In the genomic region with DNA sequence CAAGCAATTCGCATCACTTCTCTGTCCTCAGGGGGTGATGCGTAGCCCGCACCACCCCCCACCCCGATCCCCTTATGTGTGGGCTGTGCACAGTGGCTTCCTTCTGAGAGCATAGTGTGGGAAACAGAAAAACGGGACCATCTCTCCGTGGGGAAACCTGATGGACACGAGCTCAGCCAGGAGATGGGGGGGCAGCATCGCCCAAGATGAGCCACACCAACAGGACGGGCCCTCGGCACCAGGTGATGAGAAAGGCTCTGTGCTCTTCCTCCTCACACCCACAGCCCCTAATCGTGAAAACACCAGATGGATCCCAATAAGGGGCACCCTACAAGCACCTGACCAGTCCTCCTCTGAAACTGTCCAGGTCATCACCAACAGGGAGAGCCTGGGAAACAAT, we compare ENCODE assay signal across 27 cellular contexts.
"Had no signal": no experiment of that assay in that cellular context is flagged by ENCODE, and none has a peak within 500 bp of the region (broad histone marks: within the 10 kb centered on the region; RNA-seq: fewer than 3 reads in every experiment).

No MANE protein-coding gene starts in this region.

- H3K4me3 ChIP-seq: pancreas, psoas muscle, right lobe of liver, sigmoid colon, stomach, thoracic aorta, thyroid gland, tibial nerve, upper lobe of left lung, vagina had no signal

- H3K36me3 ChIP-seq: sigmoid colon, thoracic aorta, thyroid gland, tibial nerve, upper lobe of left lung, vagina had no signal

- DNase-seq: naive B cell; naive thymus-derived CD8-positive, alpha-beta T cell; nephron progenitor cell; occipital lobe; pancreas; psoas muscle; right cardiac atrium; right lobe of liver; sigmoid colon; small intestine; stimulated activated CD4-positive, alpha-beta T cell treated with anti-CD3 and anti-CD28 coated beads, Interleukin-15, amount 100 ng/mL, for 24 hours; stimulated activated CD4-positive, alpha-beta T cell treated with anti-CD3 and anti-CD28 coated beads, Interleukin-2, amount 100 ng/mL, for 24 hours; stimulated activated CD4-positive, alpha-beta T cell treated with anti-CD3 and anti-CD28 coated beads, Interleukin-2, amount 100 ng/mL, for 48 hours; stimulated activated CD4-positive, alpha-beta T cell treated with anti-CD3 and anti-CD28 coated beads, Interleukin-4, amount 100 ng/mL, for 24 hours; stimulated activated naive B cell treated with anti-CD40 and anti-IgM and Interleukin-4, amounts not matched to agents 10 μg/mL and 1 μg/mL and 100 μg/mL, for 72 hours; stimulated activated naive CD4-positive, alpha-beta T cell treated with Interleukin-2 at 50 U/mL for 16 hours; stomach; thyroid gland; trophoblast cell; upper lobe of left lung had no signal

- H3K27ac Mint-ChIP-seq: naive B cell; naive thymus-derived CD8-positive, alpha-beta T cell; nephron progenitor cell; progenitor cell of endocrine pancreas; stimulated activated effector memory CD8-positive, alpha-beta T cell treated with anti-CD3 and anti-CD28 coated beads, Interleukin-12 subunit alpha, Interleukin-12 subunit beta, amount 100 ng/mL, for 72 hours; stimulated activated naive B cell treated with anti-CD40 and anti-IgM and Interleukin-4, amounts not matched to agents 10 μg/mL and 1 μg/mL and 100 μg/mL, for 72 hours; stimulated activated naive CD8-positive, alpha-beta T cell treated with anti-CD3 and anti-CD28 coated beads, Interleukin-15, Interleukin-2, amounts not matched to agents 100 ng/mL and 50 ng/mL, for 24 hours had no signal

- H3K4me3 Mint-ChIP-seq: naive thymus-derived CD8-positive, alpha-beta T cell; nephron progenitor cell; neural crest cell; stimulated activated effector memory CD8-positive, alpha-beta T cell treated with anti-CD3 and anti-CD28 coated beads, Interleukin-12 subunit alpha, Interleukin-12 subunit beta, amount 100 ng/mL, for 72 hours; stimulated activated naive B cell treated with anti-CD40 and anti-IgM and Interleukin-4, amounts not matched to agents 10 μg/mL and 1 μg/mL and 100 μg/mL, for 72 hours; stimulated activated naive CD8-positive, alpha-beta T cell treated with anti-CD3 and anti-CD28 coated beads, Interleukin-15, Interleukin-2, amounts not matched to agents 100 ng/mL and 50 ng/mL, for 24 hours had no signal

- H3K4me1 Mint-ChIP-seq: naive B cell; stimulated activated effector memory CD8-positive, alpha-beta T cell treated with anti-CD3 and anti-CD28 coated beads, Interleukin-12 subunit alpha, Interleukin-12 subunit beta, amount 100 ng/mL, for 72 hours; stimulated activated naive B cell treated with anti-CD40 and anti-IgM and Interleukin-4, amounts not matched to agents 10 μg/mL and 1 μg/mL and 100 μg/mL, for 72 hours had no signal

- H3K27ac ChIP-seq: pancreas, psoas muscle, right lobe of liver, sigmoid colon, stomach, thoracic aorta, thyroid gland, tibial nerve, upper lobe of left lung, vagina had no signal

- H3K9me3 Mint-ChIP-seq: naive thymus-derived CD8-positive, alpha-beta T cell; neural crest cell; stimulated activated effector memory CD8-positive, alpha-beta T cell treated with anti-CD3 and anti-CD28 coated beads, Interleukin-12 subunit alpha, Interleukin-12 subunit beta, amount 100 ng/mL, for 72 hours; stimulated activated naive B cell treated with anti-CD40 and anti-IgM and Interleukin-4, amounts not matched to agents 10 μg/mL and 1 μg/mL and 100 μg/mL, for 72 hours; stimulated activated naive CD8-positive, alpha-beta T cell treated with anti-CD3 and anti-CD28 coated beads, Interleukin-15, Interleukin-2, amounts not matched to agents 100 ng/mL and 50 ng/mL, for 24 hours had no signal

- H3K4me1 ChIP-seq: pancreas, psoas muscle, right lobe of liver, sigmoid colon, tibial nerve, upper lobe of left lung, vagina had no signal

- ATAC-seq: naive thymus-derived CD8-positive, alpha-beta T cell; pancreas; psoas muscle; right cardiac atrium; right lobe of liver; stimulated activated effector memory CD8-positive, alpha-beta T cell treated with anti-CD3 and anti-CD28 coated beads, Interleukin-12 subunit alpha, Interleukin-12 subunit beta, amount 100 ng/mL, for 72 hours; stimulated activated naive B cell treated with anti-CD40 and anti-IgM and Interleukin-4, amounts not matched to agents 10 μg/mL and 1 μg/mL and 100 μg/mL, for 72 hours had no signal

- H3K36me3 Mint-ChIP-seq: naive B cell; naive thymus-derived CD8-positive, alpha-beta T cell; stimulated activated effector memory CD8-positive, alpha-beta T cell treated with anti-CD3 and anti-CD28 coated beads, Interleukin-12 subunit alpha, Interleukin-12 subunit beta, amount 100 ng/mL, for 72 hours; stimulated activated naive B cell treated with anti-CD40 and anti-IgM and Interleukin-4, amounts not matched to agents 10 μg/mL and 1 μg/mL and 100 μg/mL, for 72 hours had no signal

- H3K27me3 ChIP-seq: pancreas, right lobe of liver, sigmoid colon, thyroid gland, tibial nerve, upper lobe of left lung, vagina had no signal

- H3K9me3 ChIP-seq: pancreas, psoas muscle, right lobe of liver, sigmoid colon, stomach, thoracic aorta, thyroid gland, tibial nerve, upper lobe of left lung, vagina had no signal

- H3K27me3 Mint-ChIP-seq: progenitor cell of endocrine pancreas had no signal
